ENCODE assay signal across 12 cellular contexts in the genomic region with DNA sequence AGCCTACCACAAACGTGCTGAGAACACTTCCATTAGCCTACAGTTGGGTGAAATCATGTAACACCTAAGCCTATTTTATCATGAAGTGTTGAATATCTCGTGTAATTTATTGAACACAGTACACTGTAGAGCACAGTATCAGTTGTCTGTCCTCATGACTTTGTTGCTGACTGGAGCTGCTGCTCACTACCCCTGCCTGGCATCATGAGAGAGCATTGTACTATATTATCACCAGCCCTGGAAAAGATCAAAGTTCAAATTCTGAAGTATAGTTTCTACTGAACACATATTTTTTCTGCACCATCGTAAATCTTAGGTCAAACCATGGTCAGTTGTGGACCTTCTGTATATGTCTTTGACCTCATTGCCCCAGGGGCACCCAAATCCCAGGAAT.
DNase-seq lines count a peak whose midpoint lies in the region; ATAC-seq, FAIRE-seq and TF ChIP-seq lines count a peak whose summit lies in the region.
"Had no signal": no experiment of that assay in that cellular context is flagged by ENCODE, and none has a peak within 500 bp of the region (broad histone marks: within the 10 kb centered on the region; RNA-seq: fewer than 3 reads in every experiment).

No MANE protein-coding gene starts in this region.

- H3K4me3 ChIP-seq in A549 (no peak overlapping the region), RWPE2 (ENCODE audit: severe bottlenecking) (no peak overlapping the region), right atrium auricular region (no peak overlapping the region)
- H3K4me3 ChIP-seq: GM12878 had no signal

- H3K4me1 ChIP-seq in A549 (peaks cover 28% of the 10 kb centered on the region), RWPE2 (ENCODE audit: insufficient read depth, poor library complexity, severe bottlenecking) (peaks cover 20% of the 10 kb centered on the region), right atrium auricular region (peaks cover 0 to 24% of the 10 kb centered on the region in 2 donors)

- H3K27ac ChIP-seq in A549 (peak overlapping the region; percentile 57 to 62), RWPE2 (ENCODE audit: poor library complexity, severe bottlenecking) (peak overlapping the region; percentile 51), right atrium auricular region (peak overlapping the region; percentile 46 to 47)

- ATAC-seq in A549: peak; percentile 42 to 47; a peak in 4 of 6 replicates
- no peak for ATAC-seq in RWPE2 (ENCODE audit: low read depth)
- ATAC-seq in HG03432 (IDR thresholded peaks at IDR 0.05; ENCODE audit: unreplicated experiment): no peak
- ATAC-seq in GM21360 (IDR thresholded peaks at IDR 0.05; ENCODE audit: unreplicated experiment): no peak

- TF ChIP-seq RAD21 in A549 (conservative IDR thresholded peaks at IDR 0.05 in 1 of 2, IDR thresholded peaks at IDR 0.05 in 1 of 2): no peak

- no peaks in the 10 kb centered on the region for H3K9me3 ChIP-seq in A549
- no peaks in the 10 kb centered on the region for H3K9me3 ChIP-seq in RWPE2 (ENCODE audit: severe bottlenecking)
- no peaks in the 10 kb centered on the region for H3K9me3 ChIP-seq in right atrium auricular region

- 49% methylated on average over 3 of the region's 3 CpGs for WGBS in A549 (ENCODE audit: missing lambda C conversion rate)

- no peaks in the 10 kb centered on the region for H3K36me3 Mint-ChIP-seq in progenitor cell of endocrine pancreas (ENCODE audit: insufficient read depth)
- H3K36me3 Mint-ChIP-seq: naive thymus-derived CD4-positive, alpha-beta T cell had no signal

- DNase-seq in A549 (ENCODE audit: low read depth in 1 of 2, low spot score in 1 of 2): no peak
- DNase-seq in RWPE2 (ENCODE audit: low spot score): no peak
- DNase-seq in right atrium auricular region (ENCODE audit: low spot score): no peak
- DNase-seq in progenitor cell of endocrine pancreas (ENCODE audit: low spot score, unreplicated experiment): no peak
- no peak for DNase-seq in activated CD4-positive, alpha-beta T cell treated with anti-CD3 and anti-CD28 coated beads for 1 hour
- no peak for DNase-seq in SIG-M5 treated with dmso at 0.1 percent for 504 hours (lab: John Stamatoyannopoulos, UW; ENCODE audit: unreplicated experiment)
- DNase-seq: cortex of kidney had no signal

- H3K36me3 ChIP-seq in RWPE2 (ENCODE audit: low read depth): no peaks in the 10 kb centered on the region
- H3K36me3 ChIP-seq in right atrium auricular region: no peaks in the 10 kb centered on the region

- no peaks in the 10 kb centered on the region for H3K27me3 Mint-ChIP-seq in progenitor cell of endocrine pancreas

- peak overlapping the region; percentile 1 for H3K4me3 Mint-ChIP-seq in progenitor cell of endocrine pancreas (ENCODE audit: low read depth)
- H3K4me3 Mint-ChIP-seq: activated CD8-positive, alpha-beta T cell treated with anti-CD3 and anti-CD28 coated beads, Interleukin-2, amount 10 ng/mL, durations not matched to agents 7 days and 5 days; naive thymus-derived CD4-positive, alpha-beta T cell had no signal

- no peaks in the 10 kb centered on the region for H3K9me3 Mint-ChIP-seq in progenitor cell of endocrine pancreas (ENCODE audit: low read depth)
- H3K9me3 Mint-ChIP-seq: naive thymus-derived CD4-positive, alpha-beta T cell had no signal

- TF ChIP-seq POLR2A in A549 (IDR thresholded peaks at IDR 0.05; ENCODE audit: low read length): no peak

- H3K27ac Mint-ChIP-seq in progenitor cell of endocrine pancreas: peak overlapping the region; percentile 89
- H3K27ac Mint-ChIP-seq: activated CD8-positive, alpha-beta T cell treated with anti-CD3 and anti-CD28 coated beads, Interleukin-2, amount 10 ng/mL, durations not matched to agents 7 days and 5 days; naive thymus-derived CD4-positive, alpha-beta T cell had no signal

- TF ChIP-seq CTCF in A549 (IDR thresholded peaks at IDR 0.05) (no peak), RWPE2 (IDR thresholded peaks at IDR 0.05; ENCODE audit: poor library complexity, severe bottlenecking) (no peak), right atrium auricular region (IDR thresholded peaks at IDR 0.05) (no peak), progenitor cell of endocrine pancreas (IDR thresholded peaks at IDR 0.05; ENCODE audit: unreplicated experiment) (no peak)

- peaks cover 71% of the 10 kb centered on the region for H3K4me1 Mint-ChIP-seq in progenitor cell of endocrine pancreas (ENCODE audit: low read depth)

- no peak for FAIRE-seq in A549 (lab: Jason Lieb, UNC)

- H3K4me2 ChIP-seq in A549: peak overlapping the region; percentile 66

- no peaks in the 10 kb centered on the region for H3K27me3 ChIP-seq in RWPE2 (ENCODE audit: insufficient read depth, poor library complexity, severe bottlenecking)
- no peaks in the 10 kb centered on the region for H3K27me3 ChIP-seq in right atrium auricular region

- CTCF ChIA-PET in A549 (lab: Yijun Ruan, JAX): interaction anchor here (0.7 to 34.1 kb wide), 63 partner anchors 8 to 517 kb away, joined by 3 to 621 read pairs (median 4); a partner anchor contains a TSS

- POLR2A ChIA-PET in A549 (lab: Yijun Ruan, JAX): interaction anchor here (0.7 kb wide), 1 partner anchor 99 kb away, joined by 3 read pairs; no protein-coding TSS in a partner anchor

- no peak for TF ChIP-seq EP300 in A549 (IDR thresholded peaks at IDR 0.05)

TF ChIP-seq in A549, 52 proteins besides CTCF, POLR2A, EP300 and RAD21:
- TF ChIP-seq JUN (IDR thresholded peaks at IDR 0.05) (no peak), MAZ (IDR thresholded peaks at IDR 0.05; ENCODE audit: borderline replicate concordance, low read depth, low read length) (no peak), MAFK (IDR thresholded peaks at IDR 0.05; ENCODE audit: partially characterized antibody) (no peak), PHF8 (IDR thresholded peaks at IDR 0.05; ENCODE audit: borderline replicate concordance, low read depth) (no peak), KDM5A (IDR thresholded peaks at IDR 0.05) (no peak), NFE2L2 (conservative IDR thresholded peaks at IDR 0.05; ENCODE audit: low read length) (no peak), TFCP2L1 (CRISPR knock-in tag; IDR thresholded peaks at IDR 0.05) (no peak), RARB (CRISPR knock-in tag; IDR thresholded peaks at IDR 0.05) (no peak), EHMT2 (IDR thresholded peaks at IDR 0.05; ENCODE audit: low read depth) (no peak), ESRRA (IDR thresholded peaks at IDR 0.05; ENCODE audit: borderline replicate concordance, low read length) (no peak), HOXA7 (CRISPR knock-in tag; IDR thresholded peaks at IDR 0.05) (no peak), ZSCAN20 (CRISPR knock-in tag; IDR thresholded peaks at IDR 0.05) (no peak)
- TF ChIP-seq, protein P1, sequence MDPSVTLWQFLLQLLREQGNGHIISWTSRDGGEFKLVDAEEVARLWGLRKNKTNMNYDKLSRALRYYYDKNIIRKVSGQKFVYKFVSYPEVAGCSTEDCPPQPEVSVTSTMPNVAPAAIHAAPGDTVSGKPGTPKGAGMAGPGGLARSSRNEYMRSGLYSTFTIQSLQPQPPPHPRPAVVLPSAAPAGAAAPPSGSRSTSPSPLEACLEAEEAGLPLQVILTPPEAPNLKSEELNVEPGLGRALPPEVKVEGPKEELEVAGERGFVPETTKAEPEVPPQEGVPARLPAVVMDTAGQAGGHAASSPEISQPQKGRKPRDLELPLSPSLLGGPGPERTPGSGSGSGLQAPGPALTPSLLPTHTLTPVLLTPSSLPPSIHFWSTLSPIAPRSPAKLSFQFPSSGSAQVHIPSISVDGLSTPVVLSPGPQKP (IDR thresholded peaks at IDR 0.05; ENCODE audit: low read depth, low read length): no peak
- TF ChIP-seq, protein P2, sequence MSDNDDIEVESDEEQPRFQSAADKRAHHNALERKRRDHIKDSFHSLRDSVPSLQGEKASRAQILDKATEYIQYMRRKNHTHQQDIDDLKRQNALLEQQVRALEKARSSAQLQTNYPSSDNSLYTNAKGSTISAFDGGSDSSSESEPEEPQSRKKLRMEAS (IDR thresholded peaks at IDR 0.05): no peak
- TF ChIP-seq, protein P3, sequence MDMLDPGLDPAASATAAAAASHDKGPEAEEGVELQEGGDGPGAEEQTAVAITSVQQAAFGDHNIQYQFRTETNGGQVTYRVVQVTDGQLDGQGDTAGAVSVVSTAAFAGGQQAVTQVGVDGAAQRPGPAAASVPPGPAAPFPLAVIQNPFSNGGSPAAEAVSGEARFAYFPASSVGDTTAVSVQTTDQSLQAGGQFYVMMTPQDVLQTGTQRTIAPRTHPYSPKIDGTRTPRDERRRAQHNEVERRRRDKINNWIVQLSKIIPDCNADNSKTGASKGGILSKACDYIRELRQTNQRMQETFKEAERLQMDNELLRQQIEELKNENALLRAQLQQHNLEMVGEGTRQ (IDR thresholded peaks at IDR 0.05): no peak

Comparison
In these comparisons a context has a peak if more than half of its experiments do, and no peak if none do; other contexts are left out.
1. ATAC-seq: peak in A549 (2 of 2); none in RWPE2 (single experiment), HG03432 (single experiment) and GM21360 (single experiment).
2. Peak in every context shown above with its lines, with median percentiles within 50 percentile points of each other: H3K27ac ChIP-seq.